Comparison of ENCODE assay signal across 25 cellular contexts in the genomic region with DNA sequence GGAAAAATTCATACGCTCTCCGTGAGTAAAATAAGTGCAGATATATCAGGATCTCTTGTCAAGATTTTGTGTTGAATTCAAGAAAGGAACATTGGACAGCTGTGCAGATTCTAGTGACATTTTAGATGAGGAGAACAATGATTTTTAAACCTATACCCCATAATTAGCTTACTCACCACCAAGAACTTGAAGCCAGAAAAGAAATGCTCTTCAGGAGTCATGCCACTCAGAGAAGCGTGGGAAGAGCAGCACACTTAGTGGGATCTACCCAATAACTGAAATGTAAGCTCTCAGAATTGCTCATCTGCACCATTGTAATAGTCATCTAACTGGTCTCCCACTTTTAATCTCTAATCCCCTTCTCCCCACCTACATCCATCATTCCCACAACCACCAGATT. TPM values are rescaled to one million over a fixed set of nuclear protein-coding genes. Genes with fewer than 3 reads are reported as not detected.
DNase-seq lines count a peak whose midpoint lies in the region; TF ChIP-seq lines count a peak whose summit lies in the region.
"Had no signal": no experiment of that assay in that cellular context is flagged by ENCODE, and none has a peak within 500 bp of the region (broad histone marks: within the 10 kb centered on the region; RNA-seq: fewer than 3 reads in every experiment).

No MANE protein-coding gene starts in this region.

- H3K36me3 Mint-ChIP-seq in activated CD4-positive, alpha-beta T cell treated with anti-CD3 and anti-CD28 coated beads, Interleukin-2, amount 10 ng/mL, durations not matched to agents 24 days and 14 days (ENCODE audit: low read depth) = peaks cover 8% of the 10 kb centered on the region
- no peaks in the 10 kb centered on the region for H3K36me3 Mint-ChIP-seq in CD4-positive, alpha-beta memory T cell
- H3K36me3 Mint-ChIP-seq in activated naive CD8-positive, alpha-beta T cell = peaks cover 4% of the 10 kb centered on the region
- peaks cover 0 to 12% (median 9%) of the 10 kb centered on the region in 3 donors for H3K36me3 Mint-ChIP-seq in immature natural killer cell
- H3K36me3 Mint-ChIP-seq: memory B cell, type B pancreatic cell had no signal

- H4K20me1 ChIP-seq in osteoblast (ENCODE audit: insufficient read depth, low read length) = no peaks in the 10 kb centered on the region
- H4K20me1 ChIP-seq: BLaER1 had no signal

- peaks cover 52% of the 10 kb centered on the region for H3K4me1 ChIP-seq in CD4-positive, alpha-beta memory T cell (ENCODE audit: insufficient read depth, low read length)
- peaks cover 5% of the 10 kb centered on the region for H3K4me1 ChIP-seq in osteoblast (ENCODE audit: insufficient read depth, low read length)
- H3K4me1 ChIP-seq: adrenal gland, BLaER1 had no signal

- no peaks in the 10 kb centered on the region for H3K27me3 ChIP-seq in CD4-positive, alpha-beta memory T cell (ENCODE audit: insufficient read depth, low read length)
- peaks cover 5% of the 10 kb centered on the region for H3K27me3 ChIP-seq in osteoblast (ENCODE audit: insufficient read depth, low read length)
- H3K27me3 ChIP-seq: adrenal gland, BLaER1 had no signal

- no peaks in the 10 kb centered on the region for H3K79me2 ChIP-seq in osteoblast (ENCODE audit: insufficient read depth, low read length)

- no peak for TF ChIP-seq CTCF in osteoblast (IDR thresholded peaks at IDR 0.05; ENCODE audit: extremely low read depth, low read depth, low read length)

- H3K27ac ChIP-seq in CD4-positive, alpha-beta memory T cell (ENCODE audit: low read depth, low read length) = no peak overlapping the region
- H3K27ac ChIP-seq in osteoblast (ENCODE audit: low read depth, low read length) = no peak overlapping the region
- H3K27ac ChIP-seq: adrenal gland, BLaER1, coronary artery, PC-9 had no signal

- POLR2A ChIA-PET in CD4-positive, alpha-beta memory T cell (lab: Charles Lee; ENCODE audit: partially characterized antibody) = interaction anchor here (0.6 to 13.8 kb wide), 5 partner anchors 69 to 364 kb away, joined by 3 to 375 read pairs (median 25); a partner anchor contains a TSS

- peak overlapping the region; percentile 47 for H3K27ac Mint-ChIP-seq in activated CD4-positive, alpha-beta T cell treated with anti-CD3 and anti-CD28 coated beads, Interleukin-2, amount 10 ng/mL, durations not matched to agents 24 days and 14 days
- peak overlapping the region in 6 of 7 donors; percentile 23 to 75 (median 48) for H3K27ac Mint-ChIP-seq in CD4-positive, alpha-beta memory T cell
- H3K27ac Mint-ChIP-seq in activated naive CD8-positive, alpha-beta T cell = peak overlapping the region; percentile 93
- peak overlapping the region in 2 of 6 donors; percentile 2 to 8 for H3K27ac Mint-ChIP-seq in immature natural killer cell
- H3K27ac Mint-ChIP-seq: memory B cell, type B pancreatic cell had no signal

- peaks cover 45% of the 10 kb centered on the region for H3K4me1 Mint-ChIP-seq in activated CD4-positive, alpha-beta T cell treated with anti-CD3 and anti-CD28 coated beads, Interleukin-2, amount 10 ng/mL, durations not matched to agents 24 days and 14 days
- H3K4me1 Mint-ChIP-seq in CD4-positive, alpha-beta memory T cell = peaks cover 53 to 74% (median 65%) of the 10 kb centered on the region in 4 donors
- H3K4me1 Mint-ChIP-seq in activated naive CD8-positive, alpha-beta T cell (ENCODE audit: low read depth) = peaks cover 88% of the 10 kb centered on the region
- peaks cover 36 to 44% of the 10 kb centered on the region in 2 donors for H3K4me1 Mint-ChIP-seq in immature natural killer cell

- no peaks in the 10 kb centered on the region for H3K9me3 Mint-ChIP-seq in activated CD4-positive, alpha-beta T cell treated with anti-CD3 and anti-CD28 coated beads, Interleukin-2, amount 10 ng/mL, durations not matched to agents 24 days and 14 days
- H3K9me3 Mint-ChIP-seq in CD4-positive, alpha-beta memory T cell = no peaks in the 10 kb centered on the region
- no peaks in the 10 kb centered on the region for H3K9me3 Mint-ChIP-seq in activated naive CD8-positive, alpha-beta T cell (ENCODE audit: low read depth)
- no peaks in the 10 kb centered on the region for H3K9me3 Mint-ChIP-seq in immature natural killer cell
- H3K9me3 Mint-ChIP-seq: memory B cell, type B pancreatic cell had no signal

- CTCF ChIA-PET in CD4-positive, alpha-beta memory T cell (lab: Charles Lee; ENCODE audit: partially characterized antibody) = interaction anchor here (0.5 to 16.8 kb wide), 20 partner anchors 11 to 573 kb away, joined by 3 to 392 read pairs (median 13); a partner anchor contains a TSS

- no peak for DNase-seq in activated CD4-positive, alpha-beta T cell treated with anti-CD3 and anti-CD28 coated beads, Interleukin-2, amount 10 ng/mL, durations not matched to agents 24 days and 14 days
- no peak for DNase-seq in activated CD4-positive, alpha-beta T cell treated with anti-CD3 and anti-CD28 coated beads, Interleukin-2, amount 50 U/mL, for 48 hours
- DNase-seq in CD4-positive, alpha-beta memory T cell = no peak
- DNase-seq in osteoblast (ENCODE audit: insufficient read length, low spot score, missing footprints) (peak; percentile 44), immature natural killer cell (no peak), SK-N-DZ (ENCODE audit: low spot score) (no peak), epidermal melanocyte (ENCODE audit: insufficient read length, low spot score) (no peak)
- DNase-seq: activated CD4-positive, CD25-positive, alpha-beta regulatory T cell treated with anti-CD3 and anti-CD28 coated beads, Interleukin-2, amount 50 U/mL, for 72 hours; adrenal gland; Kasumi-1; left cardiac atrium; NCI-H187; NCI-H226; PC-9; SHP77; stimulated activated CD4-positive, alpha-beta T cell treated with anti-CD3 and anti-CD28 coated beads, Interleukin-4, amount 100 ng/mL, for 1 hour had no signal

- H3K36me3 ChIP-seq in CD4-positive, alpha-beta memory T cell (ENCODE audit: insufficient read depth, low read length) = no peaks in the 10 kb centered on the region
- H3K36me3 ChIP-seq in osteoblast (ENCODE audit: insufficient read depth, low read length) = no peaks in the 10 kb centered on the region
- H3K36me3 ChIP-seq: adrenal gland, BLaER1 had no signal

- intact Hi-C loops in activated CD4-positive, alpha-beta T cell treated with anti-CD3 and anti-CD28 coated beads, Interleukin-2, amount 10 ng/mL, durations not matched to agents 24 days and 14 days (cut with micrococcal nuclease) = loop anchor here (5.0 kb wide), 1 partner anchor 563 kb away; no protein-coding TSS in a partner anchor
- intact Hi-C loops in CD4-positive, alpha-beta memory T cell (cut with micrococcal nuclease) = no loop called here

- peak overlapping the region; percentile 4 for H3K4me3 Mint-ChIP-seq in activated CD4-positive, alpha-beta T cell treated with anti-CD3 and anti-CD28 coated beads, Interleukin-2, amount 10 ng/mL, durations not matched to agents 24 days and 14 days
- H3K4me3 Mint-ChIP-seq in CD4-positive, alpha-beta memory T cell = peak overlapping the region in 3 of 8 donors; percentile 3 to 15 (median 6)
- H3K4me3 Mint-ChIP-seq in activated naive CD8-positive, alpha-beta T cell = peak overlapping the region; percentile 48
- no peak overlapping the region for H3K4me3 Mint-ChIP-seq in immature natural killer cell
- H3K4me3 Mint-ChIP-seq: memory B cell, type B pancreatic cell had no signal

- no peak overlapping the region for H3K4me2 ChIP-seq in osteoblast (ENCODE audit: insufficient read depth, low read length)
- H3K4me2 ChIP-seq: BLaER1, PC-9, smooth muscle cell had no signal

- H3K9me3 ChIP-seq in CD4-positive, alpha-beta memory T cell (ENCODE audit: control insufficient read depth in 1 of 2, low read length in 2 of 2) = no peaks in the 10 kb centered on the region
- H3K9me3 ChIP-seq in osteoblast (ENCODE audit: low read depth, low read length) = no peaks in the 10 kb centered on the region
- H3K9me3 ChIP-seq: adrenal gland, BLaER1 had no signal

- H2AFZ ChIP-seq in osteoblast (ENCODE audit: low read length) = no peak overlapping the region
- H2AFZ ChIP-seq: PC-9 had no signal

- no peak overlapping the region for H3K4me3 ChIP-seq in CD4-positive, alpha-beta memory T cell (ENCODE audit: low read length in 2 of 2)
- no peak overlapping the region for H3K4me3 ChIP-seq in osteoblast (ENCODE audit: insufficient read depth, low read length)
- H3K4me3 ChIP-seq: adrenal gland, BLaER1, coronary artery, PC-9, smooth muscle cell had no signal

- no peaks in the 10 kb centered on the region for H3K27me3 Mint-ChIP-seq in activated CD4-positive, alpha-beta T cell treated with anti-CD3 and anti-CD28 coated beads, Interleukin-2, amount 10 ng/mL, durations not matched to agents 24 days and 14 days
- no peaks in the 10 kb centered on the region for H3K27me3 Mint-ChIP-seq in CD4-positive, alpha-beta memory T cell
- no peaks in the 10 kb centered on the region for H3K27me3 Mint-ChIP-seq in activated naive CD8-positive, alpha-beta T cell
- H3K27me3 Mint-ChIP-seq in immature natural killer cell (ENCODE audit: low read depth in 3 of 3) = peaks cover 0 to 5% (median 1%) of the 10 kb centered on the region in 3 donors
- H3K27me3 Mint-ChIP-seq: memory B cell, type B pancreatic cell had no signal

RNA-seq across cellular contexts. Expression of a gene that starts 9.2 kb away (rescaled TPM):
- total RNA-seq in activated CD4-positive, alpha-beta T cell treated with anti-CD3 and anti-CD28 coated beads, Interleukin-2, amount 10 ng/mL, durations not matched to agents 24 days and 14 days = 1.4 and 1.6 TPM in 2 replicates
- 1 to 10 TPM; 2.2 to 3.5 TPM for total RNA-seq in CD4-positive, alpha-beta memory T cell
- under 1 TPM; 0.13 to 0.26 TPM for polyA plus RNA-seq in CD4-positive, alpha-beta memory T cell
- total RNA-seq in osteoblast = 1.4 and 2.7 TPM in 2 replicates
- polyA plus RNA-seq in immature natural killer cell = under 1 TPM in 2 of 3 donors, not detected in 1; 0.17 to 0.42 TPM
- polyA plus RNA-seq in SK-N-DZ (2014; cell fraction: cytosol; rRNA removed) = not detected in 2 replicates
- not detected in 2 replicates for polyA plus RNA-seq in SK-N-DZ (2014; cell fraction: nucleus; rRNA removed)
- total RNA-seq: bronchial epithelial cell, PC-9, renal cortical epithelial cell, smooth muscle cell had no signal
- polyA plus RNA-seq: fibroblast of lung, smooth muscle cell had no signal

Comparison
In these comparisons a context has a peak if more than half of its experiments do, and no peak if none do; other contexts are left out.
1. H3K4me3 Mint-ChIP-seq: peak in activated CD4-positive, alpha-beta T cell treated with anti-CD3 and anti-CD28 coated beads, Interleukin-2, amount 10 ng/mL, durations not matched to agents 24 days and 14 days (single experiment) and activated naive CD8-positive, alpha-beta T cell (single experiment); none in immature natural killer cell (0 of 5).